ENCODE assay signal across 27 cellular contexts in the genomic region with DNA sequence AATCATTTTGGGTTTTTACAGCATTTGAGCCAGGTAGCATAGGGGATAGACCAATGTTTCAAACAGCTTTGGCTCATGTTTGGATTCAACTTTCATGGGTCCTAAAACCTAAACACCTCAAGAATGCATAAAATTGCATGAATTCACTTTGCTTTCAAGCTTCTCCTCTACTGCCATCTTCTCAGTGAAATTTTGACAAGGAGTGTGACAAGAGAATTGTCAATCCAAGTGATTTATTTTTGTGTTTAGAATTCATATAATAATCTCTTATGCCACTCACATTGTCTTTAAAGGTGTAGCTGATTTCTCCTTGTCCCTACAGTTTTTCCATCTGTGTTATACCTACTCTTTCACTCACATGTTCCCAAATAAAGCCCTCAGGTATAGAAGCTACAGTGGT.
DNase-seq lines count a peak whose midpoint lies in the region; TF ChIP-seq lines count a peak whose summit lies in the region.
"Had no signal": no experiment of that assay in that cellular context is flagged by ENCODE, and none has a peak within 500 bp of the region (broad histone marks: within the 10 kb centered on the region; RNA-seq: fewer than 3 reads in every experiment).

No MANE protein-coding gene starts in this region.

- no peak overlapping the region for H3K27ac ChIP-seq in neural cell (ENCODE audit: low read length)
- H3K27ac ChIP-seq in tibial nerve, result no peak overlapping the region
- H3K27ac ChIP-seq: 22Rv1; A549; BLaER1; BLaER1 treated with 17β-estradiol and CSF1 and Interleukin-3, amounts not matched to agents 10 nM and 100 nM; C4-2B had no signal

- TF ChIP-seq EP300 in neural cell (conservative IDR thresholded peaks at IDR 0.05; ENCODE audit: poor library complexity, severe bottlenecking) (peak; percentile 97), tibial nerve (IDR thresholded peaks at IDR 0.05) (no peak)

- peak; percentile 18 for TF ChIP-seq RAD21 in neural cell (conservative IDR thresholded peaks at IDR 0.05)

- no peaks in the 10 kb centered on the region for H3K79me2 ChIP-seq in neural cell (replicated peaks; ENCODE audit: insufficient read depth, low read length)

- H3K4me1 ChIP-seq in tibial nerve, result no peaks in the 10 kb centered on the region
- H3K4me1 ChIP-seq: A549; BE2C; BLaER1; BLaER1 treated with 17β-estradiol and CSF1 and Interleukin-3, amounts not matched to agents 10 nM and 100 nM; Caco-2 had no signal

- no peak overlapping the region for H2AFZ ChIP-seq in neural cell (ENCODE audit: low read depth, low read length)

- H3K36me3 ChIP-seq in neural cell (ENCODE audit: insufficient read depth, low read length) (no peaks in the 10 kb centered on the region), tibial nerve (no peaks in the 10 kb centered on the region)
- H3K36me3 ChIP-seq: BE2C; BLaER1; BLaER1 treated with 17β-estradiol and CSF1 and Interleukin-3, amounts not matched to agents 10 nM and 100 nM had no signal

- H4K20me1 ChIP-seq in neural cell (ENCODE audit: insufficient read depth), result no peaks in the 10 kb centered on the region
- H4K20me1 ChIP-seq: BLaER1; BLaER1 treated with 17β-estradiol and CSF1 and Interleukin-3, amounts not matched to agents 10 nM and 100 nM had no signal

- H3K27me3 ChIP-seq in neural cell (ENCODE audit: insufficient read depth, low read depth, low read length), result no peaks in the 10 kb centered on the region
- no peaks in the 10 kb centered on the region for H3K27me3 ChIP-seq in tibial nerve
- H3K27me3 ChIP-seq: BE2C; BLaER1; BLaER1 treated with 17β-estradiol and CSF1 and Interleukin-3, amounts not matched to agents 10 nM and 100 nM had no signal

- H3F3A ChIP-seq in neural cell (ENCODE audit: insufficient read depth, low read length, poor library complexity, severe bottlenecking), result no peaks in the 10 kb centered on the region

- no peak overlapping the region for H3K4me3 ChIP-seq in neural cell (ENCODE audit: low read length)
- H3K4me3 ChIP-seq in tibial nerve, result no peak overlapping the region
- H3K4me3 ChIP-seq: A549; BLaER1; BLaER1 treated with 17β-estradiol and CSF1 and Interleukin-3, amounts not matched to agents 10 nM and 100 nM had no signal

- H3K4me2 ChIP-seq in neural cell (ENCODE audit: low read length), result no peak overlapping the region
- H3K4me2 ChIP-seq: A549; BLaER1; BLaER1 treated with 17β-estradiol and CSF1 and Interleukin-3, amounts not matched to agents 10 nM and 100 nM had no signal

- no peak for DNase-seq in tibial nerve (ENCODE audit: low spot score in 2 of 2)
- DNase-seq: 8988T; ACHN; AML-193; BE2C; C1 segment of cervical spinal cord; Caco-2; Calu3; CD4-positive, alpha-beta memory T cell; CD4-positive, alpha-beta T cell; CD4-positive, CD25-positive, alpha-beta regulatory T cell; CD8-positive, alpha-beta memory T cell; CD8-positive, alpha-beta T cell; COR-L47; DMS 273 treated with DMSO at 0.1 percent for 48 hours; DMS153; DMS53; DMS79; DMS79 treated with DMSO at 0.1 percent for 48 hours; DND-41; EL had no signal

- H3K9me3 ChIP-seq in neural cell (ENCODE audit: low read length) (no peaks in the 10 kb centered on the region), tibial nerve (peaks cover 0 to 3% (median 0%) of the 10 kb centered on the region in 4 donors)
- H3K9me3 ChIP-seq: A549; BE2C; BLaER1; BLaER1 treated with 17β-estradiol and CSF1 and Interleukin-3, amounts not matched to agents 10 nM and 100 nM; Caco-2 had no signal

- TF ChIP-seq CTCF in neural cell (IDR thresholded peaks at IDR 0.05; ENCODE audit: poor library complexity, severe bottlenecking) (no peak), tibial nerve (IDR thresholded peaks at IDR 0.05) (no peak)

- no peaks in the 10 kb centered on the region for H3K9me2 ChIP-seq in neural cell (ENCODE audit: insufficient read depth, low read length)

- no peak for TF ChIP-seq POLR2A in tibial nerve (IDR thresholded peaks at IDR 0.05)

- H3K9ac ChIP-seq in neural cell (ENCODE audit: low read length), result no peak overlapping the region
- H3K9ac ChIP-seq: BLaER1; BLaER1 treated with 17β-estradiol and CSF1 and Interleukin-3, amounts not matched to agents 10 nM and 100 nM had no signal

TF ChIP-seq in neural cell, 6 proteins besides CTCF, POLR2A, EP300 and RAD21:
- peak; percentile 81 for TF ChIP-seq POLR2AphosphoS5 (IDR thresholded peaks at IDR 0.05)
- no peak for TF ChIP-seq SMC3 (conservative IDR thresholded peaks at IDR 0.05; ENCODE audit: poor library complexity)
- no peak for TF ChIP-seq MXI1 (conservative IDR thresholded peaks at IDR 0.05; ENCODE audit: poor library complexity, severe bottlenecking)
